In genomic region chr1:1246230-1246600, GRCh38 we compare ENCODE assay signal across 2 cellular contexts.
TF ChIP-seq lines count a peak whose summit lies in the region.

No MANE protein-coding gene starts in this region.

TF ChIP-seq in GM23338, 12 proteins besides CTCF, POLR2A, EP300 and RAD21:
- TF ChIP-seq ZNF331 (CRISPR knock-in tag; IDR thresholded peaks at IDR 0.05; ENCODE audit: low read depth) (no peak), STAT1 (IDR thresholded peaks at IDR 0.05; ENCODE audit: unreplicated experiment) (no peak), REST (IDR thresholded peaks at IDR 0.05; ENCODE audit: unreplicated experiment) (no peak), POLR2AphosphoS5 (IDR thresholded peaks at IDR 0.05; ENCODE audit: low read depth) (no peak), ETS1 (IDR thresholded peaks at IDR 0.05) (no peak), EZH2 (IDR thresholded peaks at IDR 0.05; ENCODE audit: low read depth, unreplicated experiment) (no peak), NANOG (IDR thresholded peaks at IDR 0.05; ENCODE audit: borderline replicate concordance) (no peak), CREB1 (CRISPR knock-in tag; IDR thresholded peaks at IDR 0.05; ENCODE audit: low read depth) (no peak), JUNB (IDR thresholded peaks at IDR 0.05; ENCODE audit: unreplicated experiment) (no peak), EZH2phosphoT487 (IDR thresholded peaks at IDR 0.05; ENCODE audit: unreplicated experiment) (no peak), ZNF114 (CRISPR knock-in tag; IDR thresholded peaks at IDR 0.05) (no peak)

TF ChIP-seq in WTC11, 78 proteins besides CTCF, POLR2A, EP300 and RAD21:
- peak; percentile 49; the same call in 1 of the 2 replicates for TF ChIP-seq MAX (CRISPR knock-in tag; IDR thresholded peaks at IDR 0.05)
- no peak for TF ChIP-seq ZNF671 (CRISPR knock-in tag; IDR thresholded peaks at IDR 0.05)
